Comparison of ENCODE assay signal across 9 cellular contexts in the genomic region with DNA sequence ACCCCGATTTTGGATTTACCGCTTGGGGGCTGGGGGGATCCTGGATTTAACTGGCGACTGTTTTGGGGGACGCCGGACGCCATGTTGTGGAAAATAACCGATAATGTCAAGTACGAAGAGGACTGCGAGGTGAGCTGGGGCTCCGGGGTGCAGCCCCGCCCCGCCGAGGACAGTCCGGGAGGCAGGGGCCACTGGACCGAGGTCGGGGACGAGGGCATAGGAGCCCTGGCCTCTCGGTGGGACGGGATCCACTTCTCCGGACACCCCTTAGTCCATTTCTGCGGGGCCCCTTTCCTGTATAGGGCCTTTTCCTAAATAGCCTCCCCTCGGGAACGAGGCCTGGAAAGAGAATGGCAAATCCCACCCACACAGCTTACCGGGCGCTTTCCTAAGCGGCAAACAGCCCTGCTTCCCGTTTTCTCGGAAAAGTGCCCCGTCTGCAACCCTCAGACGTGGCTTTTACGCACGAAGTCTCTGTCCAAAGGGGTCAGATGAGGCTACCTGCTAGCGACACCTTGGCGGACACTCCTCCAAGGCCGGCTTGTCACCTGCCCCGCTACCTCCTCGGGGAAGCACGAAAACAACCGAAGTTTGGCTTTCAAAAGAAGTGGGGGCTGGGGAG. TPM values are rescaled to one million over a fixed set of nuclear protein-coding genes. Genes with fewer than 3 reads are reported as not detected.
DNase-seq lines count a peak whose midpoint lies in the region; ATAC-seq, FAIRE-seq and TF ChIP-seq lines count a peak whose summit lies in the region.
"Had no signal": no experiment of that assay in that cellular context is flagged by ENCODE, and none has a peak within 500 bp of the region (broad histone marks: within the 10 kb centered on the region; RNA-seq: fewer than 3 reads in every experiment).

No MANE protein-coding gene starts in this region.

- CTCF ChIA-PET in MCF 10A (lab: Yijun Ruan, JAX): interaction anchor here (0.5 to 8.5 kb wide), 59 partner anchors 7 to 926 kb away, joined by 3 to 121 read pairs (median 4); no protein-coding TSS in a partner anchor

- no peak for TF ChIP-seq POLR2A in H54 (IDR thresholded peaks at IDR 0.05; ENCODE audit: low read depth, low read length)

- H3K9ac ChIP-seq in mucosa of stomach (ENCODE audit: low read length): peak overlapping the region; percentile 29

- ATAC-seq in GM19397 (IDR thresholded peaks at IDR 0.05; ENCODE audit: unreplicated experiment): no peak

- H3K9me3 Mint-ChIP-seq in MCF 10A (ENCODE audit: unreplicated experiment): no peaks in the 10 kb centered on the region
- H3K9me3 Mint-ChIP-seq: stimulated activated naive CD8-positive, alpha-beta T cell treated with anti-CD3 and anti-CD28 coated beads, Interleukin-15, Interleukin-2, amounts not matched to agents 100 ng/mL and 50 ng/mL, for 24 hours had no signal

- H3K9me3 ChIP-seq in mucosa of stomach (ENCODE audit: control insufficient read depth, low read length): no peaks in the 10 kb centered on the region

- peaks cover 80% of the 10 kb centered on the region for H3K27me3 ChIP-seq in mucosa of stomach (ENCODE audit: control insufficient read depth, insufficient read depth, low read length)

- peaks cover 29% of the 10 kb centered on the region for H3K4me1 ChIP-seq in mucosa of stomach (ENCODE audit: control insufficient read depth, insufficient read depth, low read length)

- DNase-seq in 8988T (peak; percentile 53), H54 (ENCODE audit: insufficient read length, low spot score) (peak; percentile 53), MCF 10A (ENCODE audit: unreplicated experiment) (no peak), DMS153 treated with DMSO at 0.1 percent for 48 hours (lab: John Stamatoyannopoulos, UW; ENCODE audit: unreplicated experiment) (no peak), T1000 (lab: John Stamatoyannopoulos, UW) (no peak)
- no peak for DNase-seq in stimulated activated CD4-positive, alpha-beta T cell treated with anti-CD3 and anti-CD28 coated beads, Interleukin-1b, Interleukin-23, amount 100 ng/mL, for 48 hours

- H3K27me3 Mint-ChIP-seq in MCF 10A (ENCODE audit: insufficient read depth, unreplicated experiment): no peaks in the 10 kb centered on the region

- TF ChIP-seq CTCF in MCF 10A (IDR thresholded peaks at IDR 0.05; ENCODE audit: unreplicated experiment): no peak

- no TSS peak for BruUV-seq in MCF 10A (replicated peaks; lab: Mats Ljungman, UMichigan)

- peak overlapping the region; percentile 85 for H3K27ac Mint-ChIP-seq in MCF 10A (ENCODE audit: low read depth, unreplicated experiment)
- H3K27ac Mint-ChIP-seq: stimulated activated naive CD8-positive, alpha-beta T cell treated with anti-CD3 and anti-CD28 coated beads, Interleukin-15, Interleukin-2, amounts not matched to agents 100 ng/mL and 50 ng/mL, for 24 hours had no signal

- FAIRE-seq in H54 (lab: Jason Lieb, UNC): no peak

- H3K36me3 ChIP-seq in mucosa of stomach (ENCODE audit: control insufficient read depth, insufficient read depth, low read length): no peaks in the 10 kb centered on the region

- POLR2A ChIA-PET in MCF 10A (lab: Yijun Ruan, JAX): interaction anchor here (0.6 to 4.5 kb wide), 41 partner anchors 11 to 1681 kb away, joined by 3 to 71 read pairs (median 3); partner anchors contain the start of genes AURKA, CSTF1, FAM210B and RTF2

- intact Hi-C loops in MCF 10A (cut with micrococcal nuclease): loop anchor here (1.0 to 10.0 kb wide), 8 partner anchors 85 to 451 kb away; no protein-coding TSS in a partner anchor

- H3K4me3 Mint-ChIP-seq in MCF 10A (ENCODE audit: unreplicated experiment): peak overlapping the region; percentile 90

- H3K36me3 Mint-ChIP-seq in MCF 10A (ENCODE audit: insufficient read depth, unreplicated experiment): peaks cover 25% of the 10 kb centered on the region

- no peak overlapping the region for H3K4me3 ChIP-seq in mucosa of stomach (ENCODE audit: low read length)

- H3K4me1 Mint-ChIP-seq in MCF 10A (ENCODE audit: insufficient read depth, unreplicated experiment): peaks cover 29% of the 10 kb centered on the region

RNA-seq across cellular contexts. Expression of gene TFAP2C, which starts 0.5 kb away (rescaled TPM):
- 13.2 and 14.9 TPM in 2 replicates for total RNA-seq in MCF 10A (2022)

Comparison
In these comparisons a context has a peak if more than half of its experiments do, and no peak if none do; other contexts are left out.
1. DNase-seq: peak in 8988T (single experiment) and H54 (single experiment); none in MCF 10A (single experiment), DMS153 treated with DMSO at 0.1 percent for 48 hours (single experiment), T1000 (single experiment) and stimulated activated CD4-positive, alpha-beta T cell treated with anti-CD3 and anti-CD28 coated beads, Interleukin-1b, Interleukin-23, amount 100 ng/mL, for 48 hours (single experiment).